Comparison of ENCODE assay signal across 29 cellular contexts in genomic region chr15:35944945-35945344, GRCh38.
"Had no signal": no experiment of that assay in that cellular context is flagged by ENCODE, and none has a peak within 500 bp of the region (broad histone marks: within the 10 kb centered on the region; RNA-seq: fewer than 3 reads in every experiment).

No MANE protein-coding gene starts in this region.

- H3K27ac ChIP-seq: adrenal gland, body of pancreas, colonic mucosa, foreskin keratinocyte, gastroesophageal sphincter had no signal

- H3K36me3 Mint-ChIP-seq: activated naive CD4-positive, alpha-beta T cell treated with anti-CD3 and anti-CD28 coated beads, Interleukin-2, amount 50 U/mL, for 24 hours; activated naive CD8-positive, alpha-beta T cell treated with anti-CD3 and anti-CD28 coated beads for 36 hours had no signal

- H3K4me3 Mint-ChIP-seq: activated CD4-positive, alpha-beta T cell treated with anti-CD3 and anti-CD28 coated beads for 36 hours; activated CD4-positive, alpha-beta T cell treated with anti-CD3 and anti-CD28 coated beads, Interleukin-2, amount 10 ng/mL, durations not matched to agents 24 days and 14 days; activated CD8-positive, alpha-beta T cell treated with anti-CD3 and anti-CD28 coated beads for 36 hours; activated naive CD4-positive, alpha-beta T cell treated with anti-CD3 and anti-CD28 coated beads, Interleukin-2, amount 50 U/mL, for 24 hours; activated naive CD8-positive, alpha-beta T cell treated with anti-CD3 and anti-CD28 coated beads for 36 hours; activated naive CD8-positive, alpha-beta T cell treated with anti-CD3 and anti-CD28 coated beads, Interleukin-2, amount 50 U/mL, for 24 hours; activated T-cell treated with anti-CD3 and anti-CD28 coated beads, Interleukin-2, amount 50 U/mL, for 4 hours; activated T-helper 17 cell treated with anti-CD3 and anti-CD28 coated beads, Interleukin-2, amount 50 U/mL, for 72 hours had no signal

- DNase-seq: activated CD4-positive, alpha-beta T cell treated with anti-CD3 and anti-CD28 coated beads for 36 hours; activated CD4-positive, alpha-beta T cell treated with anti-CD3 and anti-CD28 coated beads, Interleukin-2, amount 10 ng/mL, durations not matched to agents 24 days and 14 days; activated CD4-positive, alpha-beta T cell treated with anti-CD3 and anti-CD28 coated beads, Interleukin-2, amount 50 U/mL, for 4 hours; activated CD4-positive, CD25-positive, alpha-beta regulatory T cell; activated CD4-positive, CD25-positive, alpha-beta regulatory T cell treated with anti-CD3 and anti-CD28 coated beads, Interleukin-2, amount 50 U/mL, for 72 hours; activated CD8-positive, alpha-beta memory T cell treated with anti-CD3 and anti-CD28 coated beads for 24 hours; activated CD8-positive, alpha-beta T cell treated with anti-CD3 and anti-CD28 coated beads for 36 hours; activated effector memory CD4-positive, alpha-beta T cell treated with Interleukin-2 at 50 U/mL for 16 hours; activated gamma-delta T cell treated with Interleukin-2 at 50 U/mL for 16 hours; activated naive CD4-positive, alpha-beta T cell treated with Interleukin-2 at 50 U/mL for 16 hours; activated naive CD8-positive, alpha-beta T cell treated with anti-CD3 and anti-CD28 coated beads for 36 hours; activated naive CD8-positive, alpha-beta T cell treated with anti-CD3 and anti-CD28 coated beads, Interleukin-2, amount 50 U/mL, for 24 hours; activated T-cell treated with anti-CD3 and anti-CD28 coated beads, Interleukin-2, amount 50 U/mL, for 4 hours; adrenal gland; amygdala; aorta; body of pancreas; central memory CD4-positive, alpha-beta T cell; cerebellar nuclear complex; colonic mucosa; effector CD8-positive, alpha-beta T cell; foreskin keratinocyte; head of caudate nucleus; T-helper 2 cell had no signal

- H3K36me3 ChIP-seq: adrenal gland, colonic mucosa, gastroesophageal sphincter had no signal

- H3K4me1 ChIP-seq: adrenal gland, body of pancreas, colonic mucosa, foreskin keratinocyte, gastroesophageal sphincter had no signal

- H3K4me3 ChIP-seq: adrenal gland, body of pancreas, colonic mucosa, gastroesophageal sphincter had no signal

- H3K27me3 ChIP-seq: adrenal gland, body of pancreas, colonic mucosa, foreskin keratinocyte, gastroesophageal sphincter had no signal

- H3K9me3 ChIP-seq: adrenal gland, body of pancreas, colonic mucosa, gastroesophageal sphincter had no signal

- H3K27ac Mint-ChIP-seq: activated CD4-positive, alpha-beta T cell treated with anti-CD3 and anti-CD28 coated beads for 36 hours; activated CD4-positive, alpha-beta T cell treated with anti-CD3 and anti-CD28 coated beads, Interleukin-2, amount 10 ng/mL, durations not matched to agents 24 days and 14 days; activated CD8-positive, alpha-beta T cell treated with anti-CD3 and anti-CD28 coated beads for 36 hours; activated naive CD4-positive, alpha-beta T cell treated with anti-CD3 and anti-CD28 coated beads, Interleukin-2, amount 50 U/mL, for 24 hours; activated naive CD8-positive, alpha-beta T cell treated with anti-CD3 and anti-CD28 coated beads for 36 hours; activated naive CD8-positive, alpha-beta T cell treated with anti-CD3 and anti-CD28 coated beads, Interleukin-2, amount 50 U/mL, for 24 hours; activated T-helper 17 cell treated with anti-CD3 and anti-CD28 coated beads, Interleukin-2, amount 50 U/mL, for 72 hours had no signal

- ATAC-seq: activated CD4-positive, alpha-beta T cell treated with anti-CD3 and anti-CD28 coated beads for 36 hours; activated CD8-positive, alpha-beta T cell treated with anti-CD3 and anti-CD28 coated beads for 36 hours; activated naive CD8-positive, alpha-beta T cell treated with anti-CD3 and anti-CD28 coated beads, Interleukin-2, amount 50 U/mL, for 24 hours; activated T-cell treated with anti-CD3 and anti-CD28 coated beads, Interleukin-2, amount 50 U/mL, for 4 hours; activated T-helper 17 cell treated with anti-CD3 and anti-CD28 coated beads, Interleukin-2, amount 50 U/mL, for 72 hours; body of pancreas; esophagus mucosa; foreskin keratinocyte; gastroesophageal sphincter had no signal

- FAIRE-seq: endometrium had no signal

- H3K27me3 Mint-ChIP-seq: activated CD4-positive, alpha-beta T cell treated with anti-CD3 and anti-CD28 coated beads for 36 hours; activated CD4-positive, alpha-beta T cell treated with anti-CD3 and anti-CD28 coated beads, Interleukin-2, amount 10 ng/mL, durations not matched to agents 24 days and 14 days; activated CD8-positive, alpha-beta T cell treated with anti-CD3 and anti-CD28 coated beads for 36 hours; activated naive CD4-positive, alpha-beta T cell treated with anti-CD3 and anti-CD28 coated beads, Interleukin-2, amount 50 U/mL, for 24 hours; activated naive CD8-positive, alpha-beta T cell treated with anti-CD3 and anti-CD28 coated beads for 36 hours; activated naive CD8-positive, alpha-beta T cell treated with anti-CD3 and anti-CD28 coated beads, Interleukin-2, amount 50 U/mL, for 24 hours had no signal

- H3K9me3 Mint-ChIP-seq: activated CD8-positive, alpha-beta T cell treated with anti-CD3 and anti-CD28 coated beads for 36 hours had no signal

- H3K4me1 Mint-ChIP-seq: activated CD4-positive, alpha-beta T cell treated with anti-CD3 and anti-CD28 coated beads for 36 hours; activated CD4-positive, alpha-beta T cell treated with anti-CD3 and anti-CD28 coated beads, Interleukin-2, amount 10 ng/mL, durations not matched to agents 24 days and 14 days; activated naive CD4-positive, alpha-beta T cell treated with anti-CD3 and anti-CD28 coated beads, Interleukin-2, amount 50 U/mL, for 24 hours; activated naive CD8-positive, alpha-beta T cell treated with anti-CD3 and anti-CD28 coated beads for 36 hours; activated naive CD8-positive, alpha-beta T cell treated with anti-CD3 and anti-CD28 coated beads, Interleukin-2, amount 50 U/mL, for 24 hours; activated T-helper 17 cell treated with anti-CD3 and anti-CD28 coated beads, Interleukin-2, amount 50 U/mL, for 72 hours had no signal
